ENCODE assay signal across 8 cellular contexts in genomic region chr1:170562644-170563338, GRCh38. TPM values are rescaled to one million over a fixed set of nuclear protein-coding genes. Genes with fewer than 3 reads are reported as not detected.
DNase-seq lines count a peak whose midpoint lies in the region; ATAC-seq and TF ChIP-seq lines count a peak whose summit lies in the region.

No MANE protein-coding gene starts in this region.

- DNase-seq in GM04503 (ENCODE audit: low read depth) (peak; percentile 59), RWPE2 (ENCODE audit: low spot score) (peak; percentile 67), endodermal cell (peak; percentile 77), mucosa of gallbladder (ENCODE audit: low spot score) (peak; percentile 46), NCI-H2107 treated with DMSO at 0.1 percent for 48 hours (lab: John Stamatoyannopoulos, UW; ENCODE audit: unreplicated experiment) (no peak), cerebellum (ENCODE audit: low spot score) (no peak)

- peak overlapping the region; percentile 68 for H3K27ac ChIP-seq in RWPE2 (ENCODE audit: poor library complexity, severe bottlenecking)
- H3K27ac ChIP-seq in endodermal cell (ENCODE audit: low read depth, low read length) = peak overlapping the region; percentile 45

- no peaks in the 10 kb centered on the region for H3K27me3 ChIP-seq in RWPE2 (ENCODE audit: insufficient read depth, poor library complexity, severe bottlenecking)
- no peaks in the 10 kb centered on the region for H3K27me3 ChIP-seq in endodermal cell (ENCODE audit: control insufficient read depth, insufficient read depth, low read length, poor library complexity, severe bottlenecking)

- H3K4me3 Mint-ChIP-seq in endodermal cell = no peak overlapping the region

- no peak overlapping the region for H3K4me3 ChIP-seq in RWPE2 (ENCODE audit: severe bottlenecking)
- H3K4me3 ChIP-seq in endodermal cell (ENCODE audit: low read length) = no peak overlapping the region

- peak overlapping the region; percentile 77 for H3K27ac Mint-ChIP-seq in endodermal cell

- no peaks in the 10 kb centered on the region for H3K9me3 ChIP-seq in RWPE2 (ENCODE audit: severe bottlenecking)
- H3K9me3 ChIP-seq in endodermal cell (ENCODE audit: control insufficient read depth, low read length) = no peaks in the 10 kb centered on the region

- H3K4me1 ChIP-seq in RWPE2 (ENCODE audit: insufficient read depth, poor library complexity, severe bottlenecking) = peaks cover 14% of the 10 kb centered on the region
- no peaks in the 10 kb centered on the region for H3K4me1 ChIP-seq in endodermal cell (ENCODE audit: control insufficient read depth, insufficient read depth, low read length)

- H3K36me3 ChIP-seq in RWPE2 (ENCODE audit: low read depth) (no peaks in the 10 kb centered on the region), endodermal cell (ENCODE audit: control insufficient read depth, insufficient read depth, low read length) (no peaks in the 10 kb centered on the region)

- TF ChIP-seq CTCF in RWPE2 (IDR thresholded peaks at IDR 0.05; ENCODE audit: poor library complexity, severe bottlenecking) (no peak), endodermal cell (conservative IDR thresholded peaks at IDR 0.05) (no peak)

- ATAC-seq in HG02588 (IDR thresholded peaks at IDR 0.05; ENCODE audit: unreplicated experiment) (peak; percentile 68), RWPE2 (ENCODE audit: low read depth) (peak; percentile 90), HG03439 (IDR thresholded peaks at IDR 0.05; ENCODE audit: unreplicated experiment) (no peak)

- H3K36me3 Mint-ChIP-seq in endodermal cell (ENCODE audit: low read depth) = no peaks in the 10 kb centered on the region

- 34 to 53% methylated on average over 2 to 6 of the region's 7 CpGs for WGBS in endodermal cell (ENCODE audit: insufficient coverage in 1 of 2, insufficient read length in 1 of 2), 2 experiments

- no peaks in the 10 kb centered on the region for H3K27me3 Mint-ChIP-seq in endodermal cell (ENCODE audit: insufficient read depth)

- no peaks in the 10 kb centered on the region for H3K9me3 Mint-ChIP-seq in endodermal cell

- no peak overlapping the region for H3K9ac ChIP-seq in endodermal cell (ENCODE audit: extremely low read depth, low read length, poor library complexity, severe bottlenecking)

- peaks cover 14% of the 10 kb centered on the region for H3K4me1 Mint-ChIP-seq in endodermal cell

RNA-seq across cellular contexts. Expression of gene GORAB, which starts 30.8 kb away (rescaled TPM):
- total RNA-seq in endodermal cell (10 to 100 TPM in 1 of 2 donors, 1 to 10 TPM in 1; 10.0 to 15.9 TPM), mucosa of gallbladder (9.7 TPM), cerebellum (18.6 TPM)
- polyA plus RNA-seq in endodermal cell (2013, experiment 1 of 2) = 14.0 TPM
- polyA plus RNA-seq in endodermal cell (2013, experiment 2 of 2) = 13.0 TPM

Comparison
In these comparisons a context has a peak if more than half of its experiments do, and no peak if none do; other contexts are left out.
1. DNase-seq: peak in GM04503 (single experiment), RWPE2 (single experiment), endodermal cell (single experiment) and mucosa of gallbladder (single experiment); none in NCI-H2107 treated with DMSO at 0.1 percent for 48 hours (single experiment) and cerebellum (single experiment).